Comparison of ENCODE assay signal across 8 cellular contexts in genomic region chr22:31313366-31314147, GRCh38. TPM values are rescaled to one million over a fixed set of nuclear protein-coding genes. Genes with fewer than 3 reads are reported as not detected.
DNase-seq lines count a peak whose midpoint lies in the region; ATAC-seq, FAIRE-seq and TF ChIP-seq lines count a peak whose summit lies in the region.

No MANE protein-coding gene starts in this region.

- H3K27me3 Mint-ChIP-seq in astrocyte (ENCODE audit: low read depth, unreplicated experiment), result no peaks in the 10 kb centered on the region
- no peaks in the 10 kb centered on the region for H3K27me3 Mint-ChIP-seq in progenitor cell of endocrine pancreas

- ATAC-seq in GM21360 (IDR thresholded peaks at IDR 0.05; ENCODE audit: unreplicated experiment) (no peak), GM19395 (IDR thresholded peaks at IDR 0.05; ENCODE audit: unreplicated experiment) (no peak)

- H3K27ac ChIP-seq in astrocyte (ENCODE audit: low read depth, low read length) (no peak overlapping the region), right atrium auricular region (peak overlapping the region; percentile 7 to 26)

- H3K4me3 ChIP-seq in astrocyte (ENCODE audit: insufficient read depth, low read depth, low read length), result no peak overlapping the region
- H3K4me3 ChIP-seq in right atrium auricular region, result no peak overlapping the region

- H3K9me3 Mint-ChIP-seq in astrocyte (ENCODE audit: unreplicated experiment), result peaks cover 5% of the 10 kb centered on the region
- H3K9me3 Mint-ChIP-seq in progenitor cell of endocrine pancreas (ENCODE audit: low read depth), result peaks cover 15% of the 10 kb centered on the region

- FAIRE-seq in astrocyte (lab: Jason Lieb, UNC), result no peak

- H3K4me1 ChIP-seq in astrocyte (ENCODE audit: insufficient read depth, low read length), result no peaks in the 10 kb centered on the region
- H3K4me1 ChIP-seq in right atrium auricular region, result peaks cover 0 to 11% of the 10 kb centered on the region in 2 donors

- H3K9me3 ChIP-seq in astrocyte (ENCODE audit: insufficient read depth, low read depth, low read length) (no peaks in the 10 kb centered on the region), right atrium auricular region (no peaks in the 10 kb centered on the region)

- H3K27ac Mint-ChIP-seq in astrocyte (ENCODE audit: unreplicated experiment) (peak overlapping the region; percentile 8), progenitor cell of endocrine pancreas (peak overlapping the region; percentile 90)

- H3K36me3 ChIP-seq in astrocyte (ENCODE audit: insufficient read depth, low read length) (no peaks in the 10 kb centered on the region), right atrium auricular region (no peaks in the 10 kb centered on the region)

- peak overlapping the region; percentile 28 for H2AFZ ChIP-seq in astrocyte (ENCODE audit: low read depth, low read length)

- no peak overlapping the region for H3K4me2 ChIP-seq in astrocyte (ENCODE audit: low read length)

- H3K27me3 ChIP-seq in astrocyte (ENCODE audit: insufficient read depth, low read length), result no peaks in the 10 kb centered on the region
- no peaks in the 10 kb centered on the region for H3K27me3 ChIP-seq in right atrium auricular region

- H3K36me3 Mint-ChIP-seq in astrocyte (ENCODE audit: low read depth, unreplicated experiment) (peaks cover 5% of the 10 kb centered on the region), progenitor cell of endocrine pancreas (ENCODE audit: insufficient read depth) (peaks cover 12% of the 10 kb centered on the region)

- DNase-seq in DMS153 (lab: John Stamatoyannopoulos, UW) (peak; percentile 98), LoVo (ENCODE audit: low spot score) (peak; percentile 58), T-helper 1 cell (peak in 3 of 5 donors; percentile 32 to 61 (median 44)), astrocyte (ENCODE audit: low read depth) (peak; percentile 43), right atrium auricular region (ENCODE audit: low spot score) (peak; percentile 77), progenitor cell of endocrine pancreas (ENCODE audit: low spot score, unreplicated experiment) (peak; percentile 44)

- H4K20me1 ChIP-seq in astrocyte (ENCODE audit: insufficient read depth, low read length), result no peaks in the 10 kb centered on the region

- H3K9ac ChIP-seq in astrocyte (ENCODE audit: low read length), result no peak overlapping the region

- no peaks in the 10 kb centered on the region for H3K79me2 ChIP-seq in astrocyte (ENCODE audit: insufficient read depth, low read length)

- H3K4me1 Mint-ChIP-seq in astrocyte (ENCODE audit: low read depth, unreplicated experiment) (no peaks in the 10 kb centered on the region), progenitor cell of endocrine pancreas (ENCODE audit: low read depth) (peaks cover 5% of the 10 kb centered on the region)

- no peak overlapping the region for H3K4me3 Mint-ChIP-seq in astrocyte (ENCODE audit: unreplicated experiment)
- H3K4me3 Mint-ChIP-seq in progenitor cell of endocrine pancreas (ENCODE audit: low read depth), result no peak overlapping the region

- peak; percentile 92 for TF ChIP-seq CTCF in astrocyte (IDR thresholded peaks at IDR 0.05; ENCODE audit: insufficient read depth, low read depth, low read length)
- peak; percentile 86 to 88 for TF ChIP-seq CTCF in right atrium auricular region (IDR thresholded peaks at IDR 0.05)
- TF ChIP-seq CTCF in progenitor cell of endocrine pancreas (IDR thresholded peaks at IDR 0.05; ENCODE audit: unreplicated experiment), result peak; percentile 83

RNA-seq across cellular contexts. Expression of gene PIK3IP1, which starts 21.3 kb away (rescaled TPM):
- total RNA-seq in astrocyte (21.4 and 22.3 TPM in 2 replicates), right atrium auricular region (10 to 100 TPM; 14.6 to 17.6 TPM), progenitor cell of endocrine pancreas (6.2 and 7.6 TPM in 2 replicates)

RNA-seq across cellular contexts. Expression of gene PATZ1, which starts 32.6 kb away (rescaled TPM):
- total RNA-seq in astrocyte (20.1 and 24.0 TPM in 2 replicates), right atrium auricular region (10 to 100 TPM in 1 of 2 donors, 1 to 10 TPM in 1; 9.2 to 15.5 TPM), progenitor cell of endocrine pancreas (88.8 and 93.6 TPM in 2 replicates)

Comparison
In these comparisons a context has a peak if more than half of its experiments do, and no peak if none do; other contexts are left out.
1. DNase-seq: peak in every context shown above with its lines; median percentile 98 in DMS153; 77 in right atrium auricular region; 58 in LoVo; 44 in T-helper 1 cell; 44 in progenitor cell of endocrine pancreas; 43 in astrocyte.